1 cellular context compared by ENCODE assay signal in the genomic region with DNA sequence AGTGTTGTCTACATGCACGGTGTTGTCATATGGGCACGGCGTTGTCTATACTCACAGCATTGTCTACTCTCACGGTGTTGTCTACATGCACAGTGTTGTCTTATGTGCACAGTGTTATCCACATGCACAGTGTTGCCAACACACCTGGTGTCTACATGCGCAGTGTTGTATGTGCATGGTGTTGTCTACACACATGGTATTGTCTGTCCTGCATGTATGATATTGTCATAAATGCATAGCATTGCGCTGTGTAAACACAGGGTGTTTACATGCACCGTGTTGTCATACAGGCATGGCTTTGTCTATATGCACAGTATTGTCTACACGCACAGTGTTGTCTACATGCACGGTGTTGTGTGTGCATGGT.
A peak's percentile ranks its signal among the peaks of the same experiment; 100 is the strongest.
TF ChIP-seq lines count a peak whose summit lies in the region.

No MANE protein-coding gene starts in this region.

TF ChIP-seq in HepG2, 621 proteins besides CTCF, POLR2A, EP300 and RAD21 (continued from another document):
- TF ChIP-seq, protein P1, sequence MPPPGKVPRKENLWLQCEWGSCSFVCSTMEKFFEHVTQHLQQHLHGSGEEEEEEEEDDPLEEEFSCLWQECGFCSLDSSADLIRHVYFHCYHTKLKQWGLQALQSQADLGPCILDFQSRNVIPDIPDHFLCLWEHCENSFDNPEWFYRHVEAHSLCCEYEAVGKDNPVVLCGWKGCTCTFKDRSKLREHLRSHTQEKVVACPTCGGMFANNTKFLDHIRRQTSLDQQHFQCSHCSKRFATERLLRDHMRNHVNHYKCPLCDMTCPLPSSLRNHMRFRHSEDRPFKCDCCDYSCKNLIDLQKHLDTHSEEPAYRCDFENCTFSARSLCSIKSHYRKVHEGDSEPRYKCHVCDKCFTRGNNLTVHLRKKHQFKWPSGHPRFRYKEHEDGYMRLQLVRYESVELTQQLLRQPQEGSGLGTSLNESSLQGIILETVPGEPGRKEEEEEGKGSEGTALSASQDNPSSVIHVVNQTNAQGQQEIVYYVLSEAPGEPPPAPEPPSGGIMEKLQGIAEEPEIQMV (CRISPR knock-in tag; IDR thresholded peaks at IDR 0.05; ENCODE audit: low read depth): no peak
- TF ChIP-seq GZF1 (CRISPR knock-in tag; IDR thresholded peaks at IDR 0.05) (no peak), FOSL2 (CRISPR knock-in tag; IDR thresholded peaks at IDR 0.05) (no peak), FOXA1 (IDR thresholded peaks at IDR 0.05) (no peak), FOXA1 (CRISPR knock-in tag; IDR thresholded peaks at IDR 0.05) (peak; percentile 53; the same call in 1 of the 2 replicates), ARNT (IDR thresholded peaks at IDR 0.05) (no peak), FOXC1 (CRISPR knock-in tag; IDR thresholded peaks at IDR 0.05; ENCODE audit: borderline replicate concordance) (no peak), STAT5B (CRISPR knock-in tag; IDR thresholded peaks at IDR 0.05) (no peak), TOPORS (CRISPR knock-in tag; IDR thresholded peaks at IDR 0.05) (no peak), NCOA2 (CRISPR knock-in tag; IDR thresholded peaks at IDR 0.05) (no peak), GABPA (IDR thresholded peaks at IDR 0.05; ENCODE audit: low read depth, low read length) (0 out of 2 replicates have a peak, but pooled peaks have one; percentile 8), GABPA (CRISPR knock-in tag; IDR thresholded peaks at IDR 0.05; ENCODE audit: low read depth) (no peak)
- TF ChIP-seq, protein P2, sequence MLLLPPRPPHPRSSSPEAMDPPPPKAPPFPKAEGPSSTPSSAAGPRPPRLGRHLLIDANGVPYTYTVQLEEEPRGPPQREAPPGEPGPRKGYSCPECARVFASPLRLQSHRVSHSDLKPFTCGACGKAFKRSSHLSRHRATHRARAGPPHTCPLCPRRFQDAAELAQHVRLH (CRISPR knock-in tag; IDR thresholded peaks at IDR 0.05; ENCODE audit: borderline replicate concordance, low read depth): no peak
- TF ChIP-seq, protein P3, sequence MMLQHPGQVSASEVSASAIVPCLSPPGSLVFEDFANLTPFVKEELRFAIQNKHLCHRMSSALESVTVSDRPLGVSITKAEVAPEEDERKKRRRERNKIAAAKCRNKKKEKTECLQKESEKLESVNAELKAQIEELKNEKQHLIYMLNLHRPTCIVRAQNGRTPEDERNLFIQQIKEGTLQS (CRISPR knock-in tag; IDR thresholded peaks at IDR 0.05): no peak
- TF ChIP-seq, protein P4, sequence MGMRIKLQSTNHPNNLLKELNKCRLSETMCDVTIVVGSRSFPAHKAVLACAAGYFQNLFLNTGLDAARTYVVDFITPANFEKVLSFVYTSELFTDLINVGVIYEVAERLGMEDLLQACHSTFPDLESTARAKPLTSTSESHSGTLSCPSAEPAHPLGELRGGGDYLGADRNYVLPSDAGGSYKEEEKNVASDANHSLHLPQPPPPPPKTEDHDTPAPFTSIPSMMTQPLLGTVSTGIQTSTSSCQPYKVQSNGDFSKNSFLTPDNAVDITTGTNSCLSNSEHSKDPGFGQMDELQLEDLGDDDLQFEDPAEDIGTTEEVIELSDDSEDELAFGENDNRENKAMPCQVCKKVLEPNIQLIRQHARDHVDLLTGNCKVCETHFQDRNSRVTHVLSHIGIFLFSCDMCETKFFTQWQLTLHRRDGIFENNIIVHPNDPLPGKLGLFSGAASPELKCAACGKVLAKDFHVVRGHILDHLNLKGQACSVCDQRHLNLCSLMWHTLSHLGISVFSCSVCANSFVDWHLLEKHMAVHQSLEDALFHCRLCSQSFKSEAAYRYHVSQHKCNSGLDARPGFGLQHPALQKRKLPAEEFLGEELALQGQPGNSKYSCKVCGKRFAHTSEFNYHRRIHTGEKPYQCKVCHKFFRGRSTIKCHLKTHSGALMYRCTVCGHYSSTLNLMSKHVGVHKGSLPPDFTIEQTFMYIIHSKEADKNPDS (CRISPR knock-in tag; IDR thresholded peaks at IDR 0.05): 0 out of 2 replicates have a peak, but pooled peaks have one; percentile 31
- TF ChIP-seq, protein P5, sequence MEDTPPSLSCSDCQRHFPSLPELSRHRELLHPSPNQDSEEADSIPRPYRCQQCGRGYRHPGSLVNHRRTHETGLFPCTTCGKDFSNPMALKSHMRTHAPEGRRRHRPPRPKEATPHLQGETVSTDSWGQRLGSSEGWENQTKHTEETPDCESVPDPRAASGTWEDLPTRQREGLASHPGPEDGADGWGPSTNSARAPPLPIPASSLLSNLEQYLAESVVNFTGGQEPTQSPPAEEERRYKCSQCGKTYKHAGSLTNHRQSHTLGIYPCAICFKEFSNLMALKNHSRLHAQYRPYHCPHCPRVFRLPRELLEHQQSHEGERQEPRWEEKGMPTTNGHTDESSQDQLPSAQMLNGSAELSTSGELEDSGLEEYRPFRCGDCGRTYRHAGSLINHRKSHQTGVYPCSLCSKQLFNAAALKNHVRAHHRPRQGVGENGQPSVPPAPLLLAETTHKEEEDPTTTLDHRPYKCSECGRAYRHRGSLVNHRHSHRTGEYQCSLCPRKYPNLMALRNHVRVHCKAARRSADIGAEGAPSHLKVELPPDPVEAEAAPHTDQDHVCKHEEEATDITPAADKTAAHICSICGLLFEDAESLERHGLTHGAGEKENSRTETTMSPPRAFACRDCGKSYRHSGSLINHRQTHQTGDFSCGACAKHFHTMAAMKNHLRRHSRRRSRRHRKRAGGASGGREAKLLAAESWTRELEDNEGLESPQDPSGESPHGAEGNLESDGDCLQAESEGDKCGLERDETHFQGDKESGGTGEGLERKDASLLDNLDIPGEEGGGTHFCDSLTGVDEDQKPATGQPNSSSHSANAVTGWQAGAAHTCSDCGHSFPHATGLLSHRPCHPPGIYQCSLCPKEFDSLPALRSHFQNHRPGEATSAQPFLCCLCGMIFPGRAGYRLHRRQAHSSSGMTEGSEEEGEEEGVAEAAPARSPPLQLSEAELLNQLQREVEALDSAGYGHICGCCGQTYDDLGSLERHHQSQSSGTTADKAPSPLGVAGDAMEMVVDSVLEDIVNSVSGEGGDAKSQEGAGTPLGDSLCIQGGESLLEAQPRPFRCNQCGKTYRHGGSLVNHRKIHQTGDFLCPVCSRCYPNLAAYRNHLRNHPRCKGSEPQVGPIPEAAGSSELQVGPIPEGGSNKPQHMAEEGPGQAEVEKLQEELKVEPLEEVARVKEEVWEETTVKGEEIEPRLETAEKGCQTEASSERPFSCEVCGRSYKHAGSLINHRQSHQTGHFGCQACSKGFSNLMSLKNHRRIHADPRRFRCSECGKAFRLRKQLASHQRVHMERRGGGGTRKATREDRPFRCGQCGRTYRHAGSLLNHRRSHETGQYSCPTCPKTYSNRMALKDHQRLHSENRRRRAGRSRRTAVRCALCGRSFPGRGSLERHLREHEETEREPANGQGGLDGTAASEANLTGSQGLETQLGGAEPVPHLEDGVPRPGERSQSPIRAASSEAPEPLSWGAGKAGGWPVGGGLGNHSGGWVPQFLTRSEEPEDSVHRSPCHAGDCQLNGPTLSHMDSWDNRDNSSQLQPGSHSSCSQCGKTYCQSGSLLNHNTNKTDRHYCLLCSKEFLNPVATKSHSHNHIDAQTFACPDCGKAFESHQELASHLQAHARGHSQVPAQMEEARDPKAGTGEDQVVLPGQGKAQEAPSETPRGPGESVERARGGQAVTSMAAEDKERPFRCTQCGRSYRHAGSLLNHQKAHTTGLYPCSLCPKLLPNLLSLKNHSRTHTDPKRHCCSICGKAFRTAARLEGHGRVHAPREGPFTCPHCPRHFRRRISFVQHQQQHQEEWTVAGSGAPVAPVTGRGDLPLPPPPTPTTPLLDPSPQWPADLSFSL (CRISPR knock-in tag; IDR thresholded peaks at IDR 0.05): peak; percentile 69; the same call in 1 of the 2 replicates
